Comparison of ENCODE assay signal across 21 cellular contexts in the genomic region with DNA sequence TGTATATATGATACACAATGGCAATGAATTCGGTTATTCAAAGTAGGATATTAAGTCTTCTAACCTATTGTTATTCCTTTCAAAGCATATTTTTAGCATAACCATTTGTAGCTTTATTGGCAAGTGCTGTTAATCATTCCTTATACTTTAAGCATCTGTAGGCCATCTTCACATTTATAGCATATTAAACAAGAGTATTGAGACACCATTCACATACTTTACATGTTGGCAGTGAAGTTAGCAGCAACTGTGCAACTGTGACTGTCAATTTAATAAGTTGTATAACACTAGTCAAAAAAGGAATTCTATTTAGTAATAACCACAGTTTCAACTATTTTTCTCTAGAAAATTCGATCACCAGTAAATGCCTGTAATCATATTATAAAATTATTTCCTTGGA.
DNase-seq lines count a peak whose midpoint lies in the region; ATAC-seq and TF ChIP-seq lines count a peak whose summit lies in the region.
"Had no signal": no experiment of that assay in that cellular context is flagged by ENCODE, and none has a peak within 500 bp of the region (broad histone marks: within the 10 kb centered on the region; RNA-seq: fewer than 3 reads in every experiment).

No MANE protein-coding gene starts in this region.

- H3K27me3 ChIP-seq in BJ (ENCODE audit: control insufficient read depth, insufficient read depth, low read length) (no peaks in the 10 kb centered on the region), adipocyte (replicated peaks; ENCODE audit: control insufficient read depth, insufficient read depth, low read length) (no peaks in the 10 kb centered on the region), muscle layer of colon (ENCODE audit: control insufficient read depth in 1 of 2, insufficient read depth in 2 of 2, low read length in 2 of 2) (no peaks in the 10 kb centered on the region), stomach smooth muscle (ENCODE audit: control insufficient read depth in 1 of 2, insufficient read depth in 2 of 2, low read length in 2 of 2) (no peaks in the 10 kb centered on the region), H9 (ENCODE audit: insufficient read depth, low read length) (no peaks in the 10 kb centered on the region)
- H3K27me3 ChIP-seq: neutrophil had no signal

- H4K91ac ChIP-seq in H9 (ENCODE audit: insufficient read length, low read depth, low read length): no peak overlapping the region

- peaks cover 14% of the 10 kb centered on the region for H3K36me3 ChIP-seq in BJ (ENCODE audit: control insufficient read depth, insufficient read depth, low read length)
- H3K36me3 ChIP-seq in adipocyte (ENCODE audit: control insufficient read depth, insufficient read depth, low read length, severe bottlenecking): peaks cover 34% of the 10 kb centered on the region
- peaks cover 39% of the 10 kb centered on the region for H3K36me3 ChIP-seq in muscle layer of colon (ENCODE audit: insufficient read depth, low read length)
- peaks cover 29 to 40% of the 10 kb centered on the region in 2 donors for H3K36me3 ChIP-seq in stomach smooth muscle (ENCODE audit: control insufficient read depth in 2 of 2, insufficient read depth in 2 of 2, low read length in 2 of 2)
- H3K36me3 ChIP-seq: neutrophil had no signal

- ATAC-seq in GM19395 (IDR thresholded peaks at IDR 0.05; ENCODE audit: unreplicated experiment): no peak
- ATAC-seq in HG02642 (IDR thresholded peaks at IDR 0.05; ENCODE audit: poor library complexity, unreplicated experiment): no peak
- ATAC-seq: activated T-cell treated with anti-CD3 and anti-CD28 coated beads, Interleukin-2, amount 50 U/mL, for 72 hours; esophagus mucosa; T-helper 17 cell; WTC11 had no signal

- H3K4me2 ChIP-seq in H9 (ENCODE audit: insufficient read depth, insufficient read length, low read length): no peak overlapping the region

- H3K23ac ChIP-seq in H9 (ENCODE audit: insufficient read length, low read depth, low read length): no peak overlapping the region

- H3K9me3 Mint-ChIP-seq in H9: no peaks in the 10 kb centered on the region
- H3K9me3 Mint-ChIP-seq: activated CD4-positive, alpha-beta memory T cell treated with anti-CD3 and anti-CD28 coated beads, Interleukin-2, amount 10 ng/mL, durations not matched to agents 7 days and 5 days; activated naive CD8-positive, alpha-beta T cell treated with anti-CD3 and anti-CD28 coated beads, Interleukin-2, amount 10 ng/mL, durations not matched to agents 7 days and 5 days; activated T-cell treated with anti-CD3 and anti-CD28 coated beads, Interleukin-2, amount 50 U/mL, for 72 hours had no signal

- TF ChIP-seq CTCF in BJ (IDR thresholded peaks at IDR 0.05; ENCODE audit: insufficient read depth, low read depth, low read length): no peak
- no peak for TF ChIP-seq CTCF in H9 (conservative IDR thresholded peaks at IDR 0.05)

- H3K14ac ChIP-seq in H9 (ENCODE audit: insufficient read depth, low read length): no peak overlapping the region

- no CpG with 5 or more reads among the region's 2 CpGs for WGBS in H9 (ENCODE audit: extremely low coverage, insufficient read length, low lambda C conversion rate)

- CTCF ChIA-PET in BJ (lab: Yijun Ruan, JAX): interaction anchor here (1.0 kb wide), 1 partner anchor 40 kb away, joined by 4 read pairs; no protein-coding TSS in a partner anchor

- no peak overlapping the region for H2AFZ ChIP-seq in H9 (ENCODE audit: low read length)

- no peak overlapping the region for H3K56ac ChIP-seq in H9 (ENCODE audit: insufficient read length, low read depth, low read length)

- no peaks in the 10 kb centered on the region for H3K9me3 ChIP-seq in adipocyte (ENCODE audit: control insufficient read depth, low read length)
- no peaks in the 10 kb centered on the region for H3K9me3 ChIP-seq in muscle layer of colon (ENCODE audit: low read length)
- no peaks in the 10 kb centered on the region for H3K9me3 ChIP-seq in stomach smooth muscle (ENCODE audit: control insufficient read depth in 2 of 2, low read length in 2 of 2)
- H3K9me3 ChIP-seq in H9 (ENCODE audit: control insufficient read depth, low read depth, low read length): no peaks in the 10 kb centered on the region
- H3K9me3 ChIP-seq: neutrophil had no signal

- H3K23me2 ChIP-seq in H9 (ENCODE audit: insufficient read length, low read depth, low read length, poor library complexity, severe bottlenecking): no peaks in the 10 kb centered on the region

- no peaks in the 10 kb centered on the region for H3K79me2 ChIP-seq in H9 (ENCODE audit: insufficient read depth, low read length)

- H3K4me1 ChIP-seq in adipocyte (ENCODE audit: control insufficient read depth, insufficient read depth, low read length): peaks cover 41% of the 10 kb centered on the region
- H3K4me1 ChIP-seq in muscle layer of colon (ENCODE audit: insufficient read depth, low read length): peaks cover 33% of the 10 kb centered on the region
- H3K4me1 ChIP-seq in stomach smooth muscle (ENCODE audit: control insufficient read depth, insufficient read depth, low read length): peaks cover 32% of the 10 kb centered on the region
- no peaks in the 10 kb centered on the region for H3K4me1 ChIP-seq in H9 (ENCODE audit: insufficient read depth, low read length)

- H2BK20ac ChIP-seq in H9 (ENCODE audit: low read depth, low read length, poor library complexity, severe bottlenecking): no peak overlapping the region

- no peaks in the 10 kb centered on the region for H3K27me3 Mint-ChIP-seq in H9 (ENCODE audit: low read depth)

- H3K4ac ChIP-seq in H9 (ENCODE audit: low read depth, low read length): no peak overlapping the region

- H3K4me3 ChIP-seq in BJ (ENCODE audit: low read depth, low read length): peak overlapping the region; percentile 37
- H3K4me3 ChIP-seq in adipocyte (ENCODE audit: low read length): peak overlapping the region; percentile 82
- H3K4me3 ChIP-seq in muscle layer of colon (ENCODE audit: low read depth in 1 of 2, low read length in 2 of 2): peak overlapping the region; percentile 53 to 65
- peak overlapping the region; percentile 84 to 92 for H3K4me3 ChIP-seq in stomach smooth muscle (ENCODE audit: low read length in 2 of 2)

- H3K18ac ChIP-seq in H9 (ENCODE audit: insufficient read length, low read depth, low read length): no peak overlapping the region

- H3T11ph ChIP-seq in H9 (ENCODE audit: low read length): no peak overlapping the region

- H3K27ac ChIP-seq in muscle layer of colon (ENCODE audit: low read depth, low read length) (peak overlapping the region; percentile 82), stomach smooth muscle (ENCODE audit: low read length) (peak overlapping the region; percentile 97), H9 (ENCODE audit: insufficient read length, low read depth, low read length) (no peak overlapping the region)
- H3K27ac ChIP-seq: neutrophil had no signal

- no peak overlapping the region for H2AK5ac ChIP-seq in H9 (ENCODE audit: insufficient read length, low read length)

- no peak overlapping the region for H2BK12ac ChIP-seq in H9 (ENCODE audit: insufficient read length, low read depth, low read length)

- no peak overlapping the region for H3K4me3 Mint-ChIP-seq in H9
- H3K4me3 Mint-ChIP-seq: activated CD4-positive, alpha-beta memory T cell treated with anti-CD3 and anti-CD28 coated beads, Interleukin-2, amount 10 ng/mL, durations not matched to agents 7 days and 5 days; activated naive CD8-positive, alpha-beta T cell treated with anti-CD3 and anti-CD28 coated beads, Interleukin-2, amount 10 ng/mL, durations not matched to agents 7 days and 5 days; activated T-cell treated with anti-CD3 and anti-CD28 coated beads, Interleukin-2, amount 50 U/mL, for 72 hours; T-helper 17 cell; WTC11 had no signal

- no peaks in the 10 kb centered on the region for H4K20me1 ChIP-seq in H9 (ENCODE audit: control insufficient read depth, insufficient read depth, insufficient read length)

- H4K5ac ChIP-seq in H9 (ENCODE audit: insufficient read length, low read depth, low read length): no peak overlapping the region

- no peak overlapping the region for H2BK15ac ChIP-seq in H9 (ENCODE audit: low read depth, low read length)

- POLR2A ChIA-PET in BJ (lab: Charles Lee): interaction anchor here (0.6 to 3.9 kb wide), 3 partner anchors 11 to 109 kb away, joined by 3 to 20 read pairs (median 3); no protein-coding TSS in a partner anchor

- H2BK120ac ChIP-seq in H9 (ENCODE audit: low read depth, low read length, poor library complexity, severe bottlenecking): no peak overlapping the region

- H3K9ac ChIP-seq in adipocyte (ENCODE audit: low read length) (peak overlapping the region; percentile 92), muscle layer of colon (ENCODE audit: low read length) (peak overlapping the region; percentile 83), stomach smooth muscle (ENCODE audit: low read length in 2 of 2) (peak overlapping the region; percentile 86 to 99), H9 (ENCODE audit: extremely low read depth, insufficient read length, low read length) (no peak overlapping the region)

- no peak overlapping the region for H2BK5ac ChIP-seq in H9 (ENCODE audit: insufficient read length, low read length)

- no peaks in the 10 kb centered on the region for H3K79me1 ChIP-seq in H9 (ENCODE audit: insufficient read depth, low read depth, low read length, poor library complexity, severe bottlenecking)

- peaks cover 21 to 30% of the 10 kb centered on the region in 2 experiments for H3K4me1 Mint-ChIP-seq in H9
- H3K4me1 Mint-ChIP-seq: activated CD4-positive, alpha-beta memory T cell treated with anti-CD3 and anti-CD28 coated beads, Interleukin-2, amount 10 ng/mL, durations not matched to agents 7 days and 5 days; activated naive CD8-positive, alpha-beta T cell treated with anti-CD3 and anti-CD28 coated beads, Interleukin-2, amount 10 ng/mL, durations not matched to agents 7 days and 5 days had no signal

- peaks cover 5 to 15% (median 8%) of the 10 kb centered on the region in 3 experiments; a peak in 5 of 7 replicates for H3K36me3 Mint-ChIP-seq in H9 (ENCODE audit: insufficient read depth in 1 of 3, low read depth in 3 of 3)
- H3K36me3 Mint-ChIP-seq: activated naive CD8-positive, alpha-beta T cell treated with anti-CD3 and anti-CD28 coated beads, Interleukin-2, amount 10 ng/mL, durations not matched to agents 7 days and 5 days had no signal

- no peak overlapping the region for H4K8ac ChIP-seq in H9 (replicated peaks; ENCODE audit: insufficient read length, low read depth, low read length)

- no peak overlapping the region for H3K27ac Mint-ChIP-seq in H9
- H3K27ac Mint-ChIP-seq: activated CD4-positive, alpha-beta memory T cell treated with anti-CD3 and anti-CD28 coated beads, Interleukin-2, amount 10 ng/mL, durations not matched to agents 7 days and 5 days; activated naive CD8-positive, alpha-beta T cell treated with anti-CD3 and anti-CD28 coated beads, Interleukin-2, amount 10 ng/mL, durations not matched to agents 7 days and 5 days; activated T-cell treated with anti-CD3 and anti-CD28 coated beads, Interleukin-2, amount 50 U/mL, for 72 hours; T-helper 17 cell; WTC11 had no signal

- DNase-seq in BJ (ENCODE audit: low read depth) (no peak), adipocyte (ENCODE audit: low read depth) (no peak), NCI-H524 treated with DMSO at 0.1 percent for 48 hours (lab: John Stamatoyannopoulos, UW) (no peak), H9 (no peak)
- DNase-seq: activated CD4-positive, alpha-beta memory T cell treated with anti-CD3 and anti-CD28 coated beads, Interleukin-2, amount 10 ng/mL, durations not matched to agents 7 days and 5 days; activated naive CD8-positive, alpha-beta T cell treated with anti-CD3 and anti-CD28 coated beads, Interleukin-2, amount 10 ng/mL, durations not matched to agents 7 days and 5 days; activated T-cell treated with anti-CD3 and anti-CD28 coated beads, Interleukin-2, amount 50 U/mL, for 72 hours; hypothalamus; kidney glomerular epithelial cell; midbrain; MM.1S; NCI-H1930; SHP77; T-helper 17 cell had no signal

Comparison
In these comparisons a context has a peak if more than half of its experiments do, and no peak if none do; other contexts are left out.
1. H3K4me3 ChIP-seq: peak in every context shown above with its lines; median percentile 88 in stomach smooth muscle; 82 in adipocyte; 59 in muscle layer of colon; 37 in BJ.